In the genomic region with DNA sequence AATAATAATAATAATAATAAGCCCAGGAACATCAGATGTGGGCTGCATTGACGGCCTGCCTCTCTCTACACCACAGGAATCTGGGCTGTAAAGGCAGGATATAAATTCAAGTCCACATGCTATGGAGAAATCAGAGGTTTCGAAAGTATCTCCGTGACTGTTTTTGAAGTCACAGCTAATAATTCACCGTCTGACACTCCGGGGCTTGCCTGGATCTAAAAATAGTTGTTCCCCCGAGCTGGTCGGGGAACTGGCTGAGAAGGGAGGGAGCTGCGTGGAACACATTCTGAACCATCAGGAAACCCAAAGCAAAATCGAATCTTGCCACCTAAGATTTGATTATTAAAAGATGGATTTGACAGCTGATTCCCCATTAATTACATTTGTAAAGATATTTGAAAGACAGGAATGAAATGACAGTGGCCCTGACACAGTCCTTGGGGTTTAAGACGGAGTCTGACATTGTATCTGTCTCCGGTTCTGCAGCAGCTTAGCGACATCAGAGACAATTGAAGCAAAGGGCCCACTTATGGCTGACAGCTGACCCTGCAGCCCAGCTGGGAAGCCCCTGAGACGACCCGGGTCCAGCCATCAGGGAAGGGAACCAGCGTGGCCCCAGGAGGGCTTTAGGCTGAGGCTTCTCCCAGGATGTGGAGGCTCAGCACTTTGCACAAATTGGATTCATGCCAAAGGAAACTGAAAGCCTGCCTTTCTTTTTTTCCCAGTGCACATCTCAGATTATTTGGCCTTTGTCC, we compare ENCODE assay signal across 9 cellular contexts.
DNase-seq lines count a peak whose midpoint lies in the region; ATAC-seq and TF ChIP-seq lines count a peak whose summit lies in the region.
"Had no signal": no experiment of that assay in that cellular context is flagged by ENCODE, and none has a peak within 500 bp of the region (broad histone marks: within the 10 kb centered on the region; RNA-seq: fewer than 3 reads in every experiment).

No MANE protein-coding gene starts in this region.

- peak overlapping the region; percentile 64 for H3K4me3 Mint-ChIP-seq in nephron progenitor cell
- H3K4me3 Mint-ChIP-seq: activated naive CD8-positive, alpha-beta T cell treated with anti-CD3 and anti-CD28 coated beads, Interleukin-2, amount 10 ng/mL, durations not matched to agents 7 days and 5 days had no signal

- H3K27me3 Mint-ChIP-seq in nephron progenitor cell (ENCODE audit: low read depth, poor library complexity) = peaks cover 2% of the 10 kb centered on the region

- peak overlapping the region; percentile 90 for H3K27ac Mint-ChIP-seq in nephron progenitor cell
- H3K27ac Mint-ChIP-seq: activated naive CD8-positive, alpha-beta T cell treated with anti-CD3 and anti-CD28 coated beads, Interleukin-2, amount 10 ng/mL, durations not matched to agents 7 days and 5 days had no signal

- no peaks in the 10 kb centered on the region for H3K9me3 Mint-ChIP-seq in nephron progenitor cell

- peak; percentile 54 for ATAC-seq in HG03571 (IDR thresholded peaks at IDR 0.05; ENCODE audit: unreplicated experiment)

- DNase-seq in EL = peak; percentile 67
- peak; percentile 26 for DNase-seq in epidermal melanocyte (ENCODE audit: insufficient read length, low spot score)
- peak; percentile 31 for DNase-seq in nephron progenitor cell
- no peak for DNase-seq in islet precursor cell
- DNase-seq in SHP77 treated with DMSO at 0.1 percent for 48 hours (lab: John Stamatoyannopoulos, UW) = no peak
- DNase-seq in activated CD4-positive, alpha-beta T cell treated with anti-CD3 and anti-CD28 coated beads, Interleukin-2, amount 50 U/mL, for 48 hours = no peak
- DNase-seq in NCI-H2107 (lab: John Stamatoyannopoulos, UW) = no peak
- DNase-seq: activated naive CD8-positive, alpha-beta T cell treated with anti-CD3 and anti-CD28 coated beads, Interleukin-2, amount 10 ng/mL, durations not matched to agents 7 days and 5 days had no signal

- no peak for TF ChIP-seq CTCF in nephron progenitor cell (IDR thresholded peaks at IDR 0.05)

- peaks cover 58% of the 10 kb centered on the region for H3K4me1 Mint-ChIP-seq in nephron progenitor cell

- H3K36me3 Mint-ChIP-seq in nephron progenitor cell (ENCODE audit: low read depth) = no peaks in the 10 kb centered on the region
- H3K36me3 Mint-ChIP-seq: activated naive CD8-positive, alpha-beta T cell treated with anti-CD3 and anti-CD28 coated beads, Interleukin-2, amount 10 ng/mL, durations not matched to agents 7 days and 5 days had no signal

Comparison
In these comparisons a context has a peak if more than half of its experiments do, and no peak if none do; other contexts are left out.
1. DNase-seq: peak in EL (single experiment), epidermal melanocyte (single experiment) and nephron progenitor cell (single experiment); none in islet precursor cell (single experiment), SHP77 treated with DMSO at 0.1 percent for 48 hours (single experiment), activated CD4-positive, alpha-beta T cell treated with anti-CD3 and anti-CD28 coated beads, Interleukin-2, amount 50 U/mL, for 48 hours (0 of 2) and NCI-H2107 (single experiment).